In genomic region chr22:42539236-42539771, GRCh38 we compare ENCODE assay signal across 8 cellular contexts. TPM values are rescaled to one million over a fixed set of nuclear protein-coding genes. Genes with fewer than 3 reads are reported as not detected.
DNase-seq lines count a peak whose midpoint lies in the region; ATAC-seq, FAIRE-seq and TF ChIP-seq lines count a peak whose summit lies in the region.
"Not testable (repeated sequence)": the region's sequence is repeated elsewhere in the genome, so short reads cannot be mapped to it uniquely, and the experiment has no call there.

No MANE protein-coding gene starts in this region.

- not testable (repeated sequence) for H3K36me3 Mint-ChIP-seq in CD4-positive, CD25-positive, alpha-beta regulatory T cell; T-helper 17 cell (ENCODE audit: low read depth)

- H3K36me3 ChIP-seq in CD4-positive, CD25-positive, alpha-beta regulatory T cell (ENCODE audit: control insufficient read depth, insufficient read depth, low read length); GM12878 (ENCODE audit: control insufficient read depth in 2 of 2, insufficient read depth in 2 of 2, low read length in 1 of 2); stomach: not testable (repeated sequence)

- not testable (repeated sequence) for H3K4me3 Mint-ChIP-seq in CD4-positive, CD25-positive, alpha-beta regulatory T cell; T-helper 17 cell

- peak; percentile 56 for FAIRE-seq in GM12878 (lab: Jason Lieb, UNC)

- H3K4me1 ChIP-seq in CD4-positive, CD25-positive, alpha-beta regulatory T cell (ENCODE audit: control insufficient read depth, insufficient read depth, low read length, poor library complexity, severe bottlenecking) = not testable (repeated sequence)
- H3K4me1 ChIP-seq in GM12878 (ENCODE audit: control insufficient read depth, insufficient read depth, low read length) (peaks cover 17% of the 10 kb centered on the region), stomach (peaks cover 4 to 29% (median 19%) of the 10 kb centered on the region in 4 donors)

- CTCF ChIA-PET in GM12878 (lab: Yijun Ruan, JAX) = not testable (repeated sequence)

- not testable (repeated sequence) for TF ChIP-seq RAD21 in GM12878 (IDR thresholded peaks at IDR 0.05; ENCODE audit: insufficient read depth, low read depth, low read length)

- 0 out of 2 replicates have a peak overlapping the region, but pooled peaks have one; percentile 33 for H3K4me2 ChIP-seq in GM12878 (ENCODE audit: control insufficient read depth, insufficient read depth)

- H3K4me3 ChIP-seq in CD4-positive, CD25-positive, alpha-beta regulatory T cell (ENCODE audit: low read depth, low read length); GM12878; fibroblast of the aortic adventitia (ENCODE audit: low read depth, low read length); stomach: not testable (repeated sequence)

- ATAC-seq in CD4-positive, CD25-positive, alpha-beta regulatory T cell (ENCODE audit: low read depth in 2 of 2) = peak; percentile 59 to 67
- peak; percentile 49 for ATAC-seq in GM19452 (IDR thresholded peaks at IDR 0.05; ENCODE audit: unreplicated experiment)
- peak; percentile 55 for ATAC-seq in HG03460 (IDR thresholded peaks at IDR 0.05; ENCODE audit: unreplicated experiment)
- ATAC-seq in T-helper 17 cell = peak; percentile 59
- peak; percentile 85 for ATAC-seq in GM12878

- not testable (repeated sequence) for TF ChIP-seq POLR2A in GM12878 (IDR thresholded peaks at IDR 0.05; ENCODE audit: low read depth, low read length); stomach (IDR thresholded peaks at IDR 0.05)

- not testable (repeated sequence) for H3K9ac ChIP-seq in GM12878 (ENCODE audit: control insufficient read depth, insufficient read depth, low read length)

- H3K9me3 Mint-ChIP-seq in CD4-positive, CD25-positive, alpha-beta regulatory T cell = not testable (repeated sequence)

- BruUV-seq in GM12878 (replicated peaks; lab: Mats Ljungman, UMichigan) = not testable (repeated sequence)

- H3K27ac ChIP-seq in CD4-positive, CD25-positive, alpha-beta regulatory T cell (ENCODE audit: insufficient read depth, low read length, poor library complexity, severe bottlenecking) = not testable (repeated sequence)
- peak overlapping the region; percentile 18; the same call in 1 of the 2 replicates for H3K27ac ChIP-seq in GM12878 (ENCODE audit: control insufficient read depth, insufficient read depth)
- peak overlapping the region in 4 of 5 donors; percentile 42 to 88 (median 80) for H3K27ac ChIP-seq in stomach

- H3K27me3 ChIP-seq in CD4-positive, CD25-positive, alpha-beta regulatory T cell (ENCODE audit: control insufficient read depth, insufficient read depth, low read length); GM12878 (replicated peaks in 1 of 2; ENCODE audit: control insufficient read depth in 2 of 2, insufficient read depth in 2 of 2, low read length in 1 of 2); stomach: not testable (repeated sequence)

- TF ChIP-seq EP300 in GM12878 (IDR thresholded peaks at IDR 0.05; ENCODE audit: borderline replicate concordance in 1 of 2, control insufficient read depth in 1 of 2, low read depth in 2 of 2, low read length in 2 of 2); stomach (IDR thresholded peaks at IDR 0.05): not testable (repeated sequence)

- peak in 1 of 3 donors; percentile 27 for DNase-seq in CD4-positive, CD25-positive, alpha-beta regulatory T cell
- not testable (repeated sequence) for DNase-seq in T-helper 17 cell; GM12878 (ENCODE audit: low read depth, low spot score)
- DNase-seq in fibroblast of the aortic adventitia (ENCODE audit: low read depth) (peak; percentile 79), lung microvascular endothelial cell (ENCODE audit: low read depth in 2 of 2) (peak; percentile 30 to 71), stomach (peak; percentile 48)

- H2AFZ ChIP-seq in GM12878 (ENCODE audit: control insufficient read depth, low read depth, low read length) = not testable (repeated sequence)

- POLR2A ChIA-PET in GM12878 (lab: Charles Lee) = interaction anchor here (0.6 to 0.7 kb wide), 4 partner anchors 44 to 359 kb away, joined by 3 to 8 read pairs (median 6); no protein-coding TSS in a partner anchor

- peaks cover 0 to 14% (median 7%) of the 10 kb centered on the region in 4 donors for H3K4me1 Mint-ChIP-seq in CD4-positive, CD25-positive, alpha-beta regulatory T cell
- not testable (repeated sequence) for H3K4me1 Mint-ChIP-seq in T-helper 17 cell

- not testable (repeated sequence) for H4K20me1 ChIP-seq in GM12878 (ENCODE audit: control insufficient read depth, insufficient read depth)

- intact Hi-C loops in GM12878 (cut with micrococcal nuclease; ENCODE audit: unreplicated experiment); stomach (cut with DNase I; ENCODE audit: low total_unique reads): not testable (repeated sequence)

- not testable (repeated sequence) for H3K9me3 ChIP-seq in CD4-positive, CD25-positive, alpha-beta regulatory T cell (ENCODE audit: control insufficient read depth in 2 of 2, low read length in 2 of 2); T-helper 17 cell (ENCODE audit: control insufficient read depth, low read length, poor library complexity, severe bottlenecking); GM12878 (replicated peaks; ENCODE audit: control insufficient read depth, insufficient read depth, low read length); stomach

- not testable (repeated sequence) for H3K79me2 ChIP-seq in GM12878 (ENCODE audit: control insufficient read depth, insufficient read depth, low read length)

- H3K27me3 Mint-ChIP-seq in CD4-positive, CD25-positive, alpha-beta regulatory T cell; T-helper 17 cell: not testable (repeated sequence)

- peak overlapping the region in 1 of 3 donors; percentile 36 for H3K27ac Mint-ChIP-seq in CD4-positive, CD25-positive, alpha-beta regulatory T cell
- not testable (repeated sequence) for H3K27ac Mint-ChIP-seq in T-helper 17 cell

- SMC1A ChIA-PET in GM12878 (lab: Charles Lee; ENCODE audit: uncharacterized antibody, unreplicated experiment) = not testable (repeated sequence)

- in situ Hi-C loops in GM12878 (cut with MboI) = not testable (repeated sequence)

- WGBS in GM12878 (ENCODE audit: insufficient coverage, insufficient replicate concordance, low lambda C conversion rate, missing lambda C conversion rate) = 1% methylated on average over 8 of the region's 11 CpGs
- WGBS in stomach, 5 donors = 6 to 38% (median 23%) methylated on average over 8 to 10 of the region's 11 CpGs; no CpG with 5 or more reads in 1 of the 5 donors

- TF ChIP-seq CTCF in GM12878 (IDR thresholded peaks at IDR 0.05 in 2 of 3, conservative IDR thresholded peaks at IDR 0.05 in 1 of 3; ENCODE audit: control insufficient read depth in 2 of 3, extremely low read depth in 1 of 3, insufficient read depth in 1 of 3, low read depth in 3 of 3, low read length in 3 of 3); fibroblast of the aortic adventitia (IDR thresholded peaks at IDR 0.05; ENCODE audit: insufficient read depth, low read length); stomach (IDR thresholded peaks at IDR 0.05): not testable (repeated sequence)

- RAD21 ChIA-PET in GM12878 (lab: Charles Lee; ENCODE audit: unreplicated experiment) = interaction anchor here (1.3 kb wide), 1 partner anchor 11 kb away, joined by 3 read pairs; no protein-coding TSS in a partner anchor

RNA-seq across cellular contexts. Expression of gene SERHL2, which starts 14.5 kb away (rescaled TPM):
- total RNA-seq in CD4-positive, CD25-positive, alpha-beta regulatory T cell = not detected
- polyA plus RNA-seq in CD4-positive, CD25-positive, alpha-beta regulatory T cell = under 1 TPM in 3 of 4 donors, not detected in 1; 0.41 to 0.76 (median 0.50) TPM
- total RNA-seq in T-helper 17 cell = under 1 TPM; 0.34 to 0.40 TPM
- total RNA-seq in GM12878 (2013; cell fraction: nucleolus; rRNA removed) = 2.4 and 3.3 TPM in 2 replicates
- total RNA-seq in GM12878 (2014; rRNA removed) = 1.3 and 2.0 TPM in 2 replicates
- 0.64 and 1.1 TPM in 2 replicates for total RNA-seq in GM12878 (2014; rRNA removed; fragmentation: Illumina TruSeq; extraction: Trizol)
- 0.69 and 1.0 TPM in 2 replicates for total RNA-seq in GM12878 (2021)
- polyA plus RNA-seq in GM12878 (2011; ENCODE audit: low read depth) = 0.80 TPM
- polyA plus RNA-seq in GM12878 (2011; rRNA removed) = 0.97 and 1.6 TPM in 2 replicates
- 0.63 and 1.5 TPM in 2 replicates for polyA plus RNA-seq in GM12878 (2011; cell fraction: cytosol; rRNA removed)
- polyA plus RNA-seq in GM12878 (2011; cell fraction: nucleus; rRNA removed) = 1.4 and 1.6 TPM in 2 replicates
- 0.90 and 1.1 TPM in 2 replicates for polyA plus RNA-seq in GM12878 (2012)
- polyA plus RNA-seq in GM12878 (2014; fragmentation: Illumina TruSeq; extraction: Trizol) = 1.1 and 3.6 TPM in 2 replicates
- under 1 TPM; 0.63 to 0.93 TPM for polyA plus RNA-seq in GM12878 (2014; fragmentation: Nextera tagmentation; extraction: Ambion mirVana)
- polyA plus RNA-seq in GM12878 (2014; rRNA removed) = 1.3 TPM in 2 replicates
- 1 to 10 TPM; 1.7 to 1.8 TPM for polyA plus RNA-seq in GM12878 (2016; fragmentation: Nextera tagmentation; extraction: Ambion mirVana)
- polyA minus RNA-seq in GM12878 (2011; rRNA and poly(A)+ RNA removed) = 0.73 and 1.8 TPM in 2 replicates
- not detected in 2 replicates for polyA minus RNA-seq in GM12878 (2011; cell fraction: cytosol; rRNA and poly(A)+ RNA removed)
- not detected in 2 replicates for polyA minus RNA-seq in GM12878 (2011; cell fraction: nucleus; rRNA and poly(A)+ RNA removed)
- total RNA-seq in fibroblast of the aortic adventitia (ENCODE audit: low replicate concordance) = 2.0 and 2.2 TPM in 2 replicates
- 3.3 and 3.8 TPM in 2 replicates for total RNA-seq in lung microvascular endothelial cell
- 1 to 10 TPM in 4 of 5 donors, not detected in 1; 1.7 to 5.5 (median 4.5) TPM for total RNA-seq in stomach
- 1 to 10 TPM; 2.1 to 4.3 (median 3.3) TPM for polyA plus RNA-seq in stomach

RNA-seq across cellular contexts. Expression of gene RRP7A, which starts 19.7 kb away (rescaled TPM):
- 56.0 TPM for total RNA-seq in CD4-positive, CD25-positive, alpha-beta regulatory T cell
- polyA plus RNA-seq in CD4-positive, CD25-positive, alpha-beta regulatory T cell = 10 to 100 TPM; 29.8 to 50.6 (median 45.2) TPM
- total RNA-seq in T-helper 17 cell = 10 to 100 TPM; 45.7 to 49.0 TPM
- total RNA-seq in GM12878 (2013; cell fraction: nucleolus; rRNA removed) = 24.1 and 27.7 TPM in 2 replicates
- total RNA-seq in GM12878 (2014; rRNA removed) = 42.4 and 42.7 TPM in 2 replicates
- total RNA-seq in GM12878 (2014; rRNA removed; fragmentation: Illumina TruSeq; extraction: Trizol) = 34.8 and 38.1 TPM in 2 replicates
- total RNA-seq in GM12878 (2021) = 73.9 and 84.9 TPM in 2 replicates
- polyA plus RNA-seq in GM12878 (2011; ENCODE audit: low read depth) = 10.3 TPM
- polyA plus RNA-seq in GM12878 (2011; rRNA removed) = 23.9 and 41.4 TPM in 2 replicates
- polyA plus RNA-seq in GM12878 (2011; cell fraction: cytosol; rRNA removed) = 33.2 and 45.5 TPM in 2 replicates
- polyA plus RNA-seq in GM12878 (2011; cell fraction: nucleus; rRNA removed) = 22.8 and 28.8 TPM in 2 replicates
- 18.6 and 23.1 TPM in 2 replicates for polyA plus RNA-seq in GM12878 (2012)
- polyA plus RNA-seq in GM12878 (2014; fragmentation: Illumina TruSeq; extraction: Trizol) = 38.1 and 49.7 TPM in 2 replicates
- polyA plus RNA-seq in GM12878 (2014; fragmentation: Nextera tagmentation; extraction: Ambion mirVana) = 10 to 100 TPM in 1 of 2 experiments, 1 to 10 TPM in 1; 2.9 to 12.3 TPM
- 41.7 and 45.1 TPM in 2 replicates for polyA plus RNA-seq in GM12878 (2014; rRNA removed)
- 100 to 1,000 TPM in 1 of 2 experiments, 10 to 100 TPM in 1; 88.9 to 114 TPM for polyA plus RNA-seq in GM12878 (2016; fragmentation: Nextera tagmentation; extraction: Ambion mirVana)
- polyA minus RNA-seq in GM12878 (2011; rRNA and poly(A)+ RNA removed) = 15.7 and 24.9 TPM in 2 replicates
- polyA minus RNA-seq in GM12878 (2011; cell fraction: cytosol; rRNA and poly(A)+ RNA removed) = 7.2 and 10.6 TPM in 2 replicates
- polyA minus RNA-seq in GM12878 (2011; cell fraction: nucleus; rRNA and poly(A)+ RNA removed) = 9.7 and 20.3 TPM in 2 replicates
- total RNA-seq in fibroblast of the aortic adventitia (ENCODE audit: low replicate concordance) = 12.0 and 18.6 TPM in 2 replicates
- 24.4 and 27.2 TPM in 2 replicates for total RNA-seq in lung microvascular endothelial cell
- 10 to 100 TPM; 14.2 to 32.4 (median 21.4) TPM for total RNA-seq in stomach
- 10 to 100 TPM in 2 of 3 donors, 1 to 10 TPM in 1; 9.3 to 29.0 (median 20.9) TPM for polyA plus RNA-seq in stomach
